ENCODE assay signal across 1 cellular context in genomic region chr5:134524219-134524825, GRCh38.
A peak's percentile ranks its signal among the peaks of the same experiment; 100 is the strongest.
TF ChIP-seq lines count a peak whose summit lies in the region.

No MANE protein-coding gene starts in this region.

TF ChIP-seq in HEK293, 187 proteins besides CTCF, POLR2A, EP300 and RAD21 (continued from another document and continues in another):
- TF ChIP-seq, protein P1, sequence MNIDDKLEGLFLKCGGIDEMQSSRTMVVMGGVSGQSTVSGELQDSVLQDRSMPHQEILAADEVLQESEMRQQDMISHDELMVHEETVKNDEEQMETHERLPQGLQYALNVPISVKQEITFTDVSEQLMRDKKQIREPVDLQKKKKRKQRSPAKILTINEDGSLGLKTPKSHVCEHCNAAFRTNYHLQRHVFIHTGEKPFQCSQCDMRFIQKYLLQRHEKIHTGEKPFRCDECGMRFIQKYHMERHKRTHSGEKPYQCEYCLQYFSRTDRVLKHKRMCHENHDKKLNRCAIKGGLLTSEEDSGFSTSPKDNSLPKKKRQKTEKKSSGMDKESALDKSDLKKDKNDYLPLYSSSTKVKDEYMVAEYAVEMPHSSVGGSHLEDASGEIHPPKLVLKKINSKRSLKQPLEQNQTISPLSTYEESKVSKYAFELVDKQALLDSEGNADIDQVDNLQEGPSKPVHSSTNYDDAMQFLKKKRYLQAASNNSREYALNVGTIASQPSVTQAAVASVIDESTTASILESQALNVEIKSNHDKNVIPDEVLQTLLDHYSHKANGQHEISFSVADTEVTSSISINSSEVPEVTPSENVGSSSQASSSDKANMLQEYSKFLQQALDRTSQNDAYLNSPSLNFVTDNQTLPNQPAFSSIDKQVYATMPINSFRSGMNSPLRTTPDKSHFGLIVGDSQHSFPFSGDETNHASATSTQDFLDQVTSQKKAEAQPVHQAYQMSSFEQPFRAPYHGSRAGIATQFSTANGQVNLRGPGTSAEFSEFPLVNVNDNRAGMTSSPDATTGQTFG (tag by site-specific recombination; IDR thresholded peaks at IDR 0.05; ENCODE audit: borderline replicate concordance) = no peak
- TF ChIP-seq ZNF48 (tag by site-specific recombination; IDR thresholded peaks at IDR 0.05) = no peak
- TF ChIP-seq ZBTB44 (tag by site-specific recombination; IDR thresholded peaks at IDR 0.05) = no peak
- TF ChIP-seq, protein P2, sequence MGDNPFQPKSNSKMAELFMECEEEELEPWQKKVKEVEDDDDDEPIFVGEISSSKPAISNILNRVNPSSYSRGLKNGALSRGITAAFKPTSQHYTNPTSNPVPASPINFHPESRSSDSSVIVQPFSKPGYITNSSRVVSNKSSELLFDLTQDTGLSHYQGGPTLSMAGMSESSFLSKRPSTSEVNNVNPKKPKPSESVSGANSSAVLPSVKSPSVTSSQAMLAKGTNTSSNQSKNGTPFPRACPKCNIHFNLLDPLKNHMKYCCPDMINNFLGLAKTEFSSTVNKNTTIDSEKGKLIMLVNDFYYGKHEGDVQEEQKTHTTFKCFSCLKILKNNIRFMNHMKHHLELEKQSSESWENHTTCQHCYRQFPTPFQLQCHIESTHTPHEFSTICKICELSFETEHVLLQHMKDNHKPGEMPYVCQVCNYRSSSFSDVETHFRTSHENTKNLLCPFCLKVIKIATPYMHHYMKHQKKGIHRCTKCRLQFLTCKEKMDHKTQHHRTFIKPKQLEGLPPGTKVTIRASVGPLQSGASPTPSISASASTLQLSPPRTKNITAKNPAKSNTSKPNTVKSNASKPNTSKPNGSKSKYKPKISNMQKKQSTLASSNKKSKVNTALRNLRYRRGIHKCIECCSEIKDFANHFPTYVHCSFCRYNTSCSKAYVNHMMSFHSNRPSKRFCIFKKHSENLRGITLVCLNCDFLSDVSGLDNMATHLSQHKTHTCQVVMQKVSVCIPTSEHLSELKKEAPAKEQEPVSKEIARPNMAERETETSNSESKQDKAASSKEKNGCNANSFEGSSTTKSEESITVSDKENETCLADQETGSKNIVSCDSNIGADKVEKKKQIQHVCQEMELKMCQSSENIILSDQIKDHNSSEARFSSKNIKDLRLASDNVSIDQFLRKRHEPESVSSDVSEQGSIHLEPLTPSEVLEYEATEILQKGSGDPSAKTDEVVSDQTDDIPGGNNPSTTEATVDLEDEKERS (tag by site-specific recombination; IDR thresholded peaks at IDR 0.05) = no peak
- TF ChIP-seq, protein P3, sequence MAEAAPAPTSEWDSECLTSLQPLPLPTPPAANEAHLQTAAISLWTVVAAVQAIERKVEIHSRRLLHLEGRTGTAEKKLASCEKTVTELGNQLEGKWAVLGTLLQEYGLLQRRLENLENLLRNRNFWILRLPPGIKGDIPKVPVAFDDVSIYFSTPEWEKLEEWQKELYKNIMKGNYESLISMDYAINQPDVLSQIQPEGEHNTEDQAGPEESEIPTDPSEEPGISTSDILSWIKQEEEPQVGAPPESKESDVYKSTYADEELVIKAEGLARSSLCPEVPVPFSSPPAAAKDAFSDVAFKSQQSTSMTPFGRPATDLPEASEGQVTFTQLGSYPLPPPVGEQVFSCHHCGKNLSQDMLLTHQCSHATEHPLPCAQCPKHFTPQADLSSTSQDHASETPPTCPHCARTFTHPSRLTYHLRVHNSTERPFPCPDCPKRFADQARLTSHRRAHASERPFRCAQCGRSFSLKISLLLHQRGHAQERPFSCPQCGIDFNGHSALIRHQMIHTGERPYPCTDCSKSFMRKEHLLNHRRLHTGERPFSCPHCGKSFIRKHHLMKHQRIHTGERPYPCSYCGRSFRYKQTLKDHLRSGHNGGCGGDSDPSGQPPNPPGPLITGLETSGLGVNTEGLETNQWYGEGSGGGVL (tag by site-specific recombination; IDR thresholded peaks at IDR 0.05) = peak; percentile 82
- no peak for TF ChIP-seq ZNF791 (tag by site-specific recombination; IDR thresholded peaks at IDR 0.05)
- TF ChIP-seq ZNF354C (tag by site-specific recombination; IDR thresholded peaks at IDR 0.05; ENCODE audit: borderline replicate concordance, low read depth) = no peak
- TF ChIP-seq ZNF37A (tag by site-specific recombination; IDR thresholded peaks at IDR 0.05) = no peak
- peak; percentile 96 for TF ChIP-seq ZBTB10 (tag by site-specific recombination; IDR thresholded peaks at IDR 0.05)
- TF ChIP-seq PRDM10 (tag by site-specific recombination; IDR thresholded peaks at IDR 0.05) = peak; percentile 76
- TF ChIP-seq SP2 (tag by site-specific recombination; IDR thresholded peaks at IDR 0.05) = peak; percentile 76
- peak; percentile 86 for TF ChIP-seq SP3 (tag by site-specific recombination; IDR thresholded peaks at IDR 0.05)
- no peak for TF ChIP-seq ZNF248 (tag by site-specific recombination; IDR thresholded peaks at IDR 0.05)
- no peak for TF ChIP-seq ZNF311 (tag by site-specific recombination; IDR thresholded peaks at IDR 0.05; ENCODE audit: borderline replicate concordance)
- TF ChIP-seq SCRT1 (tag by site-specific recombination; IDR thresholded peaks at IDR 0.05; ENCODE audit: borderline replicate concordance) = no peak
- TF ChIP-seq ZNF777 (tag by site-specific recombination; IDR thresholded peaks at IDR 0.05; ENCODE audit: borderline replicate concordance) = peak; percentile 87
- no peak for TF ChIP-seq ZNF677 (tag by site-specific recombination; IDR thresholded peaks at IDR 0.05)
- TF ChIP-seq ZNF211 (tag by site-specific recombination; IDR thresholded peaks at IDR 0.05; ENCODE audit: low read depth) = no peak
- TF ChIP-seq, protein P4, sequence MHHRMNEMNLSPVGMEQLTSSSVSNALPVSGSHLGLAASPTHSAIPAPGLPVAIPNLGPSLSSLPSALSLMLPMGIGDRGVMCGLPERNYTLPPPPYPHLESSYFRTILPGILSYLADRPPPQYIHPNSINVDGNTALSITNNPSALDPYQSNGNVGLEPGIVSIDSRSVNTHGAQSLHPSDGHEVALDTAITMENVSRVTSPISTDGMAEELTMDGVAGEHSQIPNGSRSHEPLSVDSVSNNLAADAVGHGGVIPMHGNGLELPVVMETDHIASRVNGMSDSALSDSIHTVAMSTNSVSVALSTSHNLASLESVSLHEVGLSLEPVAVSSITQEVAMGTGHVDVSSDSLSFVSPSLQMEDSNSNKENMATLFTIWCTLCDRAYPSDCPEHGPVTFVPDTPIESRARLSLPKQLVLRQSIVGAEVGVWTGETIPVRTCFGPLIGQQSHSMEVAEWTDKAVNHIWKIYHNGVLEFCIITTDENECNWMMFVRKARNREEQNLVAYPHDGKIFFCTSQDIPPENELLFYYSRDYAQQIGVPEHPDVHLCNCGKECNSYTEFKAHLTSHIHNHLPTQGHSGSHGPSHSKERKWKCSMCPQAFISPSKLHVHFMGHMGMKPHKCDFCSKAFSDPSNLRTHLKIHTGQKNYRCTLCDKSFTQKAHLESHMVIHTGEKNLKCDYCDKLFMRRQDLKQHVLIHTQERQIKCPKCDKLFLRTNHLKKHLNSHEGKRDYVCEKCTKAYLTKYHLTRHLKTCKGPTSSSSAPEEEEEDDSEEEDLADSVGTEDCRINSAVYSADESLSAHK (tag by site-specific recombination; IDR thresholded peaks at IDR 0.05) = no peak; the same call in none of the 2 replicates
- TF ChIP-seq ZNF529 (tag by site-specific recombination; IDR thresholded peaks at IDR 0.05; ENCODE audit: insufficient replicate concordance) = no peak
- no peak for TF ChIP-seq ZNF19 (tag by site-specific recombination; IDR thresholded peaks at IDR 0.05; ENCODE audit: low read depth)
- TF ChIP-seq FEZF1 (tag by site-specific recombination; IDR thresholded peaks at IDR 0.05) = no peak
- no peak for TF ChIP-seq YY2 (tag by site-specific recombination; IDR thresholded peaks at IDR 0.05)
- peak; percentile 94 for TF ChIP-seq KLF9 (tag by site-specific recombination; IDR thresholded peaks at IDR 0.05; ENCODE audit: low read depth)
- TF ChIP-seq ZNF133 (tag by site-specific recombination; IDR thresholded peaks at IDR 0.05) = no peak
- TF ChIP-seq, protein P5, sequence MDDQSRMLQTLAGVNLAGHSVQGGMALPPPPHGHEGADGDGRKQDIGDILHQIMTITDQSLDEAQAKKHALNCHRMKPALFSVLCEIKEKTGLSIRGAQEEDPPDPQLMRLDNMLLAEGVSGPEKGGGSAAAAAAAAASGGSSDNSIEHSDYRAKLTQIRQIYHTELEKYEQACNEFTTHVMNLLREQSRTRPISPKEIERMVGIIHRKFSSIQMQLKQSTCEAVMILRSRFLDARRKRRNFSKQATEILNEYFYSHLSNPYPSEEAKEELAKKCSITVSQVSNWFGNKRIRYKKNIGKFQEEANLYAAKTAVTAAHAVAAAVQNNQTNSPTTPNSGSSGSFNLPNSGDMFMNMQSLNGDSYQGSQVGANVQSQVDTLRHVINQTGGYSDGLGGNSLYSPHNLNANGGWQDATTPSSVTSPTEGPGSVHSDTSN (CRISPR knock-in tag; IDR thresholded peaks at IDR 0.05) = 0 out of 2 replicates have a peak, but pooled peaks have one; percentile 38
- no peak for TF ChIP-seq REPIN1 (tag by site-specific recombination; IDR thresholded peaks at IDR 0.05; ENCODE audit: low read depth)
- TF ChIP-seq SP7 (tag by site-specific recombination; IDR thresholded peaks at IDR 0.05) = peak; percentile 80
- no peak for TF ChIP-seq ZNF785 (tag by site-specific recombination; IDR thresholded peaks at IDR 0.05)
- no peak for TF ChIP-seq ZNF510 (tag by site-specific recombination; IDR thresholded peaks at IDR 0.05; ENCODE audit: insufficient replicate concordance)
- TF ChIP-seq ZNF549 (tag by site-specific recombination; IDR thresholded peaks at IDR 0.05) = no peak
- 0 out of 2 replicates have a peak, but pooled peaks have one; percentile 19 for TF ChIP-seq GFI1B (tag by site-specific recombination; IDR thresholded peaks at IDR 0.05)
- TF ChIP-seq ZNF664 (tag by site-specific recombination; IDR thresholded peaks at IDR 0.05) = no peak
